In genomic region chr19:3557461-3558248, GRCh38 we compare ENCODE assay signal across 1 cellular context.
A peak's percentile ranks its signal among the peaks of the same experiment; 100 is the strongest.
TF ChIP-seq lines count a peak whose summit lies in the region.

TSS of gene MFSD12 (minus strand) at chr19:3557586. CDS start at chr19:3557403, 183 bp downstream.

TF ChIP-seq in HEK293, 187 proteins besides CTCF, POLR2A, EP300 and RAD21 (continued from another document):
- TF ChIP-seq REST (tag by site-specific recombination; IDR thresholded peaks at IDR 0.05) (peak; percentile 61), HOXA7 (CRISPR knock-in tag; IDR thresholded peaks at IDR 0.05; ENCODE audit: borderline replicate concordance) (no peak), OSR2 (tag by site-specific recombination; IDR thresholded peaks at IDR 0.05) (no peak), ZNF350 (tag by site-specific recombination; IDR thresholded peaks at IDR 0.05) (no peak), ZNF23 (tag by site-specific recombination; IDR thresholded peaks at IDR 0.05; ENCODE audit: borderline replicate concordance) (no peak), WT1 (tag by site-specific recombination; IDR thresholded peaks at IDR 0.05) (peak; percentile 73), ZNF10 (tag by site-specific recombination; IDR thresholded peaks at IDR 0.05) (no peak), ZFP37 (tag by site-specific recombination; IDR thresholded peaks at IDR 0.05) (peak; percentile 74), ZNF335 (tag by site-specific recombination; conservative IDR thresholded peaks at IDR 0.05) (peak; percentile 99), ZNF670 (tag by site-specific recombination; IDR thresholded peaks at IDR 0.05; ENCODE audit: low read depth) (no peak), ZNF24 (tag by site-specific recombination; IDR thresholded peaks at IDR 0.05) (no peak; the same call in 1 of the 2 replicates), EGR2 (tag by site-specific recombination; IDR thresholded peaks at IDR 0.05; ENCODE audit: low read depth) (peak; percentile 53), ZIC2 (tag by site-specific recombination; IDR thresholded peaks at IDR 0.05) (peak; percentile 58; the same call in 1 of the 2 replicates), ZNF37A (tag by site-specific recombination; IDR thresholded peaks at IDR 0.05) (no peak), ZFP69B (tag by site-specific recombination; IDR thresholded peaks at IDR 0.05) (peak; percentile 79), SP3 (tag by site-specific recombination; IDR thresholded peaks at IDR 0.05) (peak; percentile 98), ZNF248 (tag by site-specific recombination; IDR thresholded peaks at IDR 0.05) (no peak), ZBTB26 (tag by site-specific recombination; optimal IDR thresholded peaks at IDR 0.05) (peak; percentile 92), ZNF558 (tag by site-specific recombination; IDR thresholded peaks at IDR 0.05) (no peak), ZNF600 (tag by site-specific recombination; IDR thresholded peaks at IDR 0.05) (peak; percentile 49; the same call in 1 of the 2 replicates)
- TF ChIP-seq, protein P1, sequence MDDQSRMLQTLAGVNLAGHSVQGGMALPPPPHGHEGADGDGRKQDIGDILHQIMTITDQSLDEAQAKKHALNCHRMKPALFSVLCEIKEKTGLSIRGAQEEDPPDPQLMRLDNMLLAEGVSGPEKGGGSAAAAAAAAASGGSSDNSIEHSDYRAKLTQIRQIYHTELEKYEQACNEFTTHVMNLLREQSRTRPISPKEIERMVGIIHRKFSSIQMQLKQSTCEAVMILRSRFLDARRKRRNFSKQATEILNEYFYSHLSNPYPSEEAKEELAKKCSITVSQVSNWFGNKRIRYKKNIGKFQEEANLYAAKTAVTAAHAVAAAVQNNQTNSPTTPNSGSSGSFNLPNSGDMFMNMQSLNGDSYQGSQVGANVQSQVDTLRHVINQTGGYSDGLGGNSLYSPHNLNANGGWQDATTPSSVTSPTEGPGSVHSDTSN (CRISPR knock-in tag; IDR thresholded peaks at IDR 0.05), result 0 out of 2 replicates have a peak, but pooled peaks have one; percentile 9
- TF ChIP-seq, protein P2, sequence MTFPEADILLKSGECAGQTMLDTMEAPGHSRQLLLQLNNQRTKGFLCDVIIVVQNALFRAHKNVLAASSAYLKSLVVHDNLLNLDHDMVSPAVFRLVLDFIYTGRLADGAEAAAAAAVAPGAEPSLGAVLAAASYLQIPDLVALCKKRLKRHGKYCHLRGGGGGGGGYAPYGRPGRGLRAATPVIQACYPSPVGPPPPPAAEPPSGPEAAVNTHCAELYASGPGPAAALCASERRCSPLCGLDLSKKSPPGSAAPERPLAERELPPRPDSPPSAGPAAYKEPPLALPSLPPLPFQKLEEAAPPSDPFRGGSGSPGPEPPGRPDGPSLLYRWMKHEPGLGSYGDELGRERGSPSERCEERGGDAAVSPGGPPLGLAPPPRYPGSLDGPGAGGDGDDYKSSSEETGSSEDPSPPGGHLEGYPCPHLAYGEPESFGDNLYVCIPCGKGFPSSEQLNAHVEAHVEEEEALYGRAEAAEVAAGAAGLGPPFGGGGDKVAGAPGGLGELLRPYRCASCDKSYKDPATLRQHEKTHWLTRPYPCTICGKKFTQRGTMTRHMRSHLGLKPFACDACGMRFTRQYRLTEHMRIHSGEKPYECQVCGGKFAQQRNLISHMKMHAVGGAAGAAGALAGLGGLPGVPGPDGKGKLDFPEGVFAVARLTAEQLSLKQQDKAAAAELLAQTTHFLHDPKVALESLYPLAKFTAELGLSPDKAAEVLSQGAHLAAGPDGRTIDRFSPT (tag by site-specific recombination; IDR thresholded peaks at IDR 0.05), result peak; percentile 68
